1 cellular context compared by ENCODE assay signal in genomic region chr15:35727627-35728026, GRCh38.
TF ChIP-seq lines count a peak whose summit lies in the region.

No MANE protein-coding gene starts in this region.

TF ChIP-seq in HEK293, 187 proteins besides CTCF, POLR2A, EP300 and RAD21 (continued from another document):
- no peak for TF ChIP-seq ZBTB49 (tag by site-specific recombination; IDR thresholded peaks at IDR 0.05; ENCODE audit: low read depth)
- no peak for TF ChIP-seq ZFHX2 (tag by site-specific recombination; conservative IDR thresholded peaks at IDR 0.05)
- no peak for TF ChIP-seq ZBTB21 (tag by site-specific recombination; IDR thresholded peaks at IDR 0.05)
- TF ChIP-seq SALL2 (tag by site-specific recombination; IDR thresholded peaks at IDR 0.05; ENCODE audit: borderline replicate concordance), result no peak
- no peak for TF ChIP-seq ZNF658 (tag by site-specific recombination; IDR thresholded peaks at IDR 0.05)
- TF ChIP-seq ZNF138 (tag by site-specific recombination; IDR thresholded peaks at IDR 0.05; ENCODE audit: borderline replicate concordance), result no peak
- no peak for TF ChIP-seq BCL11A (tag by site-specific recombination; IDR thresholded peaks at IDR 0.05; ENCODE audit: low read depth)
